Comparison of ENCODE assay signal across 8 cellular contexts in genomic region chr13:50529154-50529882, GRCh38.
DNase-seq lines count a peak whose midpoint lies in the region; ATAC-seq and TF ChIP-seq lines count a peak whose summit lies in the region.

No MANE protein-coding gene starts in this region.

- H3K4me1 ChIP-seq in heart right ventricle (peaks cover 0 to 51% (median 37%) of the 10 kb centered on the region in 9 donors), prostate gland (replicated peaks) (peaks cover 4% of the 10 kb centered on the region)

- ATAC-seq in activated naive CD8-positive, alpha-beta T cell treated with anti-CD3 and anti-CD28 coated beads, Interleukin-2, amount 50 U/mL, for 24 hours: peak; percentile 82
- ATAC-seq in heart right ventricle (peak; percentile 89 to 96 (median 94)), HG02763 (IDR thresholded peaks at IDR 0.05; ENCODE audit: unreplicated experiment) (no peak)

- DNase-seq in NCI-H1417 (lab: John Stamatoyannopoulos, UW): peak; percentile 77 to 90 (median 85)
- no peak for DNase-seq in NCI-H1417 treated with DMSO at 0.1 percent for 48 hours (lab: John Stamatoyannopoulos, UW)
- DNase-seq in NCI-H2196 (lab: John Stamatoyannopoulos, UW; ENCODE audit: unreplicated experiment): peak; percentile 82
- no peak for DNase-seq in activated naive CD8-positive, alpha-beta T cell treated with anti-CD3 and anti-CD28 coated beads, Interleukin-2, amount 50 U/mL, for 24 hours
- DNase-seq in heart right ventricle: peak; percentile 88 to 91
- DNase-seq in prostate gland (ENCODE audit: low spot score): peak; percentile 76
- DNase-seq in AML-193 (lab: John Stamatoyannopoulos, UW): no peak

- H3K4me3 ChIP-seq in heart right ventricle (peak overlapping the region in 8 of 10 donors; percentile 5 to 34 (median 26)), prostate gland (no peak overlapping the region)

- TF ChIP-seq POLR2A in prostate gland (IDR thresholded peaks at IDR 0.05): no peak

- H3K27ac ChIP-seq in heart right ventricle: peak overlapping the region; percentile 26 to 93 (median 78)
- H3K27ac ChIP-seq in prostate gland: peak overlapping the region; percentile 8

- no peak overlapping the region for H3K27ac Mint-ChIP-seq in activated naive CD8-positive, alpha-beta T cell treated with anti-CD3 and anti-CD28 coated beads, Interleukin-2, amount 50 U/mL, for 24 hours

- peaks cover 3% of the 10 kb centered on the region for H3K27me3 Mint-ChIP-seq in activated naive CD8-positive, alpha-beta T cell treated with anti-CD3 and anti-CD28 coated beads, Interleukin-2, amount 50 U/mL, for 24 hours

- H3K9me3 ChIP-seq in heart right ventricle (peaks cover 0 to 16% (median 0%) of the 10 kb centered on the region in 11 donors), prostate gland (no peaks in the 10 kb centered on the region)

- H3K36me3 ChIP-seq in heart right ventricle: no peaks in the 10 kb centered on the region
- H3K36me3 ChIP-seq in prostate gland: no peaks in the 10 kb centered on the region

- peaks cover 29% of the 10 kb centered on the region for H3K4me1 Mint-ChIP-seq in activated naive CD8-positive, alpha-beta T cell treated with anti-CD3 and anti-CD28 coated beads, Interleukin-2, amount 50 U/mL, for 24 hours

- H3K27me3 ChIP-seq in heart right ventricle: no peaks in the 10 kb centered on the region
- H3K27me3 ChIP-seq in prostate gland (replicated peaks; ENCODE audit: insufficient read depth): no peaks in the 10 kb centered on the region

- 10 to 14% methylated on average over 12 of the region's 12 CpGs for WGBS in heart right ventricle, 2 donors
- WGBS in prostate gland: 23% methylated on average over 12 of the region's 12 CpGs

- H3K4me3 Mint-ChIP-seq in activated naive CD8-positive, alpha-beta T cell treated with anti-CD3 and anti-CD28 coated beads, Interleukin-2, amount 50 U/mL, for 24 hours: no peak overlapping the region

- no peaks in the 10 kb centered on the region for H3K36me3 Mint-ChIP-seq in activated naive CD8-positive, alpha-beta T cell treated with anti-CD3 and anti-CD28 coated beads, Interleukin-2, amount 50 U/mL, for 24 hours (ENCODE audit: low read depth)

- intact Hi-C loops in heart right ventricle (cut with DNase I): loop anchor here in 9 of 10 donors (2.0 to 10.0 kb wide), 13 partner anchors 105 to 555 kb away; partner anchors contain the start of gene TRIM13 (in 3 of the 9)
- intact Hi-C loops in prostate gland (cut with DNase I): loop anchor here (2.0 to 10.0 kb wide), 5 partner anchors 357 to 675 kb away; partner anchors contain the start of gene TRIM13

- peak in 1 of 9 donors; percentile 11 for TF ChIP-seq CTCF in heart right ventricle (IDR thresholded peaks at IDR 0.05)
- no peak for TF ChIP-seq CTCF in prostate gland (IDR thresholded peaks at IDR 0.05)

- H3K9me3 Mint-ChIP-seq in activated naive CD8-positive, alpha-beta T cell treated with anti-CD3 and anti-CD28 coated beads, Interleukin-2, amount 50 U/mL, for 24 hours: no peaks in the 10 kb centered on the region

Comparison
In these comparisons a context has a peak if more than half of its experiments do, and no peak if none do; other contexts are left out.
1. DNase-seq: peak in NCI-H1417 (3 of 3), NCI-H2196 (single experiment), heart right ventricle (2 of 2) and prostate gland (single experiment); none in NCI-H1417 treated with DMSO at 0.1 percent for 48 hours (single experiment), activated naive CD8-positive, alpha-beta T cell treated with anti-CD3 and anti-CD28 coated beads, Interleukin-2, amount 50 U/mL, for 24 hours (single experiment) and AML-193 (0 of 2).
2. H3K4me3 ChIP-seq: peak in heart right ventricle (8 of 10); none in prostate gland (0 of 2).